ENCODE assay signal across 7 cellular contexts in the genomic region with DNA sequence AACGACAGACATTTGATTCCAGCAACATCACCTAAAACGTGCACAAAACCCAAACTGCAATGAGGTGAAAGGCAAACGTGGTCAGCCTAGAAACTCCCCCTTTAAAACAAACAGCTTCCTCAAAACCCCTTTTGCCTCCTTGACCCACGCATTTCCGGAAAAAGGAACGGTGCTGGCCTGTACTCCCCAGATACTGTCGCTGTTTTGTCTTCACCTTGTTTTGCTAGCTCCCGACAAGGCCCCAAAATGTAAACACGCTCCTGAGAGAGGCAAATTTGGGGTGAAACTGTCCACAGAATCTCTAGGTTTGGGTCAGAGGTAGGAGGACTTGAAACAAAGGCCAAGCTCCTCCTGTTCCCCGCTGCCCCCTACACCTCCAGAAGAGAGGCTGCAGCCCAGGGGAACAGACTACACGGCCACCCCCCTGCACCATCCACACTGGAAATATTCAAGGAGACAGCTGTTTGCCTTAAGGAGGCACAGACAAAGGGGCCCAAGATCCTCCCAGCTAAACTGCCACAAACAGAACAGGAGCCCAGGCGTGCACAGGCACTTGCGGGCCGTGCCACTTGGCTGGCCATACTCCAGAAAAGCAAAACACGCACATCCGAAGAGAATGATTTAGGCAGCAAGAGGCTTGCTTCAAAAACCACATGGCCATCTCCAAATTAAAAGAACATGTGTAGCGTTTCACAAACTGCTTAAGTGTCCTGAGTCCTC.
DNase-seq lines count a peak whose midpoint lies in the region; ATAC-seq and TF ChIP-seq lines count a peak whose summit lies in the region.

No MANE protein-coding gene starts in this region.

- H3K4me1 ChIP-seq in iPS-15b (ENCODE audit: control insufficient read depth, insufficient read depth, low read length): peaks cover 13% of the 10 kb centered on the region

- ATAC-seq in activated naive CD8-positive, alpha-beta T cell treated with anti-CD3 and anti-CD28 coated beads, Interleukin-2, amount 50 U/mL, for 24 hours: peak; percentile 31

- no peak for DNase-seq in GM10266 (ENCODE audit: extremely low spot score)
- no peak for DNase-seq in MG63
- DNase-seq in activated naive CD8-positive, alpha-beta T cell treated with anti-CD3 and anti-CD28 coated beads, Interleukin-2, amount 50 U/mL, for 24 hours: no peak
- no peak for DNase-seq in globus pallidus (ENCODE audit: low spot score)
- DNase-seq in GM19238 (ENCODE audit: insufficient read length, low spot score): no peak

- H3K4me1 Mint-ChIP-seq in activated naive CD8-positive, alpha-beta T cell treated with anti-CD3 and anti-CD28 coated beads, Interleukin-2, amount 50 U/mL, for 24 hours: peaks cover 41% of the 10 kb centered on the region

- peak overlapping the region; percentile 87 for H3K4me3 Mint-ChIP-seq in activated naive CD8-positive, alpha-beta T cell treated with anti-CD3 and anti-CD28 coated beads, Interleukin-2, amount 50 U/mL, for 24 hours

- H3K4me3 ChIP-seq in MG63: peak overlapping the region; percentile 39
- H3K4me3 ChIP-seq in iPS-15b (ENCODE audit: low read depth, low read length): peak overlapping the region; percentile 55
- H3K4me3 ChIP-seq in skin epidermis: peak overlapping the region; percentile 54 to 97 (median 85)

- peak overlapping the region; percentile 56 for H3K27ac Mint-ChIP-seq in activated naive CD8-positive, alpha-beta T cell treated with anti-CD3 and anti-CD28 coated beads, Interleukin-2, amount 50 U/mL, for 24 hours

- H3K9me3 ChIP-seq in MG63 (no peaks in the 10 kb centered on the region), iPS-15b (ENCODE audit: control insufficient read depth, insufficient read depth, low read length) (no peaks in the 10 kb centered on the region)

- peaks cover 2% of the 10 kb centered on the region for H3K36me3 Mint-ChIP-seq in activated naive CD8-positive, alpha-beta T cell treated with anti-CD3 and anti-CD28 coated beads, Interleukin-2, amount 50 U/mL, for 24 hours (ENCODE audit: low read depth)

- peak overlapping the region; percentile 50 for H3K9ac ChIP-seq in iPS-15b (ENCODE audit: low read depth, low read length)

- H3K27me3 Mint-ChIP-seq in activated naive CD8-positive, alpha-beta T cell treated with anti-CD3 and anti-CD28 coated beads, Interleukin-2, amount 50 U/mL, for 24 hours: peaks cover 2% of the 10 kb centered on the region

- H3K36me3 ChIP-seq in MG63 (no peaks in the 10 kb centered on the region), iPS-15b (ENCODE audit: control insufficient read depth, insufficient read depth, low read length) (no peaks in the 10 kb centered on the region)

- peak overlapping the region in 14 of 21 experiments; percentile 1 to 91 (median 81) for H3K27ac ChIP-seq in skin epidermis

- TF ChIP-seq CTCF in GM10266 (IDR thresholded peaks at IDR 0.05; ENCODE audit: control insufficient read depth, insufficient read depth, low read depth, missing control alignments): peak; percentile 15

- H3K27me3 ChIP-seq in MG63 (no peaks in the 10 kb centered on the region), iPS-15b (ENCODE audit: control insufficient read depth, insufficient read depth, low read length) (peaks cover 6% of the 10 kb centered on the region)

- no peaks in the 10 kb centered on the region for H3K9me3 Mint-ChIP-seq in activated naive CD8-positive, alpha-beta T cell treated with anti-CD3 and anti-CD28 coated beads, Interleukin-2, amount 50 U/mL, for 24 hours
